In genomic region chr22:36197601-36198146, GRCh38 we compare ENCODE assay signal across 9 cellular contexts. TPM values are rescaled to one million over a fixed set of nuclear protein-coding genes. Genes with fewer than 3 reads are reported as not detected.
A peak's percentile ranks its signal among the peaks of the same experiment; 100 is the strongest.
DNase-seq lines count a peak whose midpoint lies in the region; ATAC-seq and TF ChIP-seq lines count a peak whose summit lies in the region.
"Had no signal": no experiment of that assay in that cellular context is flagged by ENCODE, and none has a peak within 500 bp of the region (broad histone marks: within the 10 kb centered on the region; RNA-seq: fewer than 3 reads in every experiment).

No MANE protein-coding gene starts in this region.

- peaks cover 10 to 54% of the 10 kb centered on the region in 2 experiments; a peak in 2 of 4 replicates for H3K4me1 ChIP-seq in SK-N-SH (ENCODE audit: control insufficient read depth in 1 of 2, insufficient read depth in 2 of 2, low read depth in 1 of 2, low read length in 1 of 2)

- H3K9ac ChIP-seq in SK-N-SH = no peak overlapping the region

- H3K27ac ChIP-seq in SK-N-SH (ENCODE audit: low read depth in 2 of 2, low read length in 1 of 2) (peak overlapping the region in 1 of 2 experiments; percentile 87; a peak in 2 of 4 replicates), WERI-Rb-1 (peak overlapping the region; percentile 44)

- H3K4me3 ChIP-seq in SK-N-SH (ENCODE audit: low read depth in 2 of 2, low read length in 1 of 2) (no peak overlapping the region), WERI-Rb-1 (ENCODE audit: low read depth, low read length) (no peak overlapping the region)
- H3K4me3 ChIP-seq: skin epidermis had no signal

- no peaks in the 10 kb centered on the region for H3K9me3 Mint-ChIP-seq in stimulated activated naive CD8-positive, alpha-beta T cell treated with anti-CD3 and anti-CD28 coated beads, Interleukin-15, amount 100 ng/mL, for 72 hours
- H3K9me3 Mint-ChIP-seq in immature natural killer cell = no peaks in the 10 kb centered on the region

- peaks cover 43% of the 10 kb centered on the region for H3K4me1 Mint-ChIP-seq in stimulated activated naive CD8-positive, alpha-beta T cell treated with anti-CD3 and anti-CD28 coated beads, Interleukin-15, amount 100 ng/mL, for 72 hours
- H3K4me1 Mint-ChIP-seq in immature natural killer cell = peaks cover 12 to 18% of the 10 kb centered on the region in 2 donors

- no peaks in the 10 kb centered on the region for H3K27me3 Mint-ChIP-seq in stimulated activated naive CD8-positive, alpha-beta T cell treated with anti-CD3 and anti-CD28 coated beads, Interleukin-15, amount 100 ng/mL, for 72 hours
- H3K27me3 Mint-ChIP-seq in immature natural killer cell (ENCODE audit: low read depth in 3 of 3) = peaks cover 0 to 6% (median 5%) of the 10 kb centered on the region in 3 donors

- TF ChIP-seq RAD21 in SK-N-SH (IDR thresholded peaks at IDR 0.05; ENCODE audit: low read length) = no peak

- TF ChIP-seq CTCF in SK-N-SH (IDR thresholded peaks at IDR 0.05) = no peak
- TF ChIP-seq CTCF in WERI-Rb-1 (IDR thresholded peaks at IDR 0.05; ENCODE audit: low read depth, low read length) = no peak

- H3K27ac Mint-ChIP-seq in stimulated activated naive CD8-positive, alpha-beta T cell treated with anti-CD3 and anti-CD28 coated beads, Interleukin-15, amount 100 ng/mL, for 72 hours = peak overlapping the region in 1 of 2 donors; percentile 52
- H3K27ac Mint-ChIP-seq in immature natural killer cell = peak overlapping the region in 1 of 6 donors; percentile 39

- ATAC-seq in SK-N-SH treated with all-trans-retinoic acid at 6 μM for 48 hours (no peak), GM18868 (IDR thresholded peaks at IDR 0.05; ENCODE audit: unreplicated experiment) (no peak)
- ATAC-seq in stimulated activated naive CD8-positive, alpha-beta T cell treated with anti-CD3 and anti-CD28 coated beads, Interleukin-15, amount 100 ng/mL, for 72 hours = peak; percentile 86

- DNase-seq in SK-N-SH (peak; percentile 50), WERI-Rb-1 (peak; percentile 34), iPS-NIHi7 (ENCODE audit: extremely low spot score) (peak; percentile 31), NCI-H2107 (lab: John Stamatoyannopoulos, UW) (no peak), immature natural killer cell (no peak)
- peak in 1 of 2 donors; percentile 50 for DNase-seq in stimulated activated naive CD8-positive, alpha-beta T cell treated with anti-CD3 and anti-CD28 coated beads, Interleukin-15, amount 100 ng/mL, for 72 hours

- no peaks in the 10 kb centered on the region for H3K27me3 ChIP-seq in SK-N-SH (ENCODE audit: insufficient read depth)
- H3K27me3 ChIP-seq in WERI-Rb-1 (ENCODE audit: insufficient read depth, low read depth, severe bottlenecking) = no peaks in the 10 kb centered on the region

- no peak for TF ChIP-seq EP300 in SK-N-SH (IDR thresholded peaks at IDR 0.05; ENCODE audit: borderline replicate concordance in 1 of 2, low read depth in 1 of 2, low read length in 1 of 2)

- H3K36me3 Mint-ChIP-seq in immature natural killer cell = no peaks in the 10 kb centered on the region

- no peaks in the 10 kb centered on the region for H3K36me3 ChIP-seq in SK-N-SH (replicated peaks in 1 of 2; ENCODE audit: control insufficient read depth in 1 of 2, insufficient read depth in 2 of 2, low read length in 1 of 2)
- no peaks in the 10 kb centered on the region for H3K36me3 ChIP-seq in WERI-Rb-1

- H2AFZ ChIP-seq in SK-N-SH (ENCODE audit: low read depth) = no peak overlapping the region

- H4K20me1 ChIP-seq in SK-N-SH (ENCODE audit: insufficient read depth) = no peaks in the 10 kb centered on the region

- no peaks in the 10 kb centered on the region for H3K79me2 ChIP-seq in SK-N-SH (ENCODE audit: insufficient read depth)

- H3K4me3 Mint-ChIP-seq in stimulated activated naive CD8-positive, alpha-beta T cell treated with anti-CD3 and anti-CD28 coated beads, Interleukin-15, amount 100 ng/mL, for 72 hours = peak overlapping the region; percentile 33 to 40
- H3K4me3 Mint-ChIP-seq in immature natural killer cell = no peak overlapping the region

- no peaks in the 10 kb centered on the region for H3K9me3 ChIP-seq in SK-N-SH
- H3K9me3 ChIP-seq in WERI-Rb-1 (ENCODE audit: severe bottlenecking) = no peaks in the 10 kb centered on the region

- H3K4me2 ChIP-seq in SK-N-SH = no peak overlapping the region

- no peaks in the 10 kb centered on the region for H3F3A ChIP-seq in SK-N-SH (replicated peaks; ENCODE audit: insufficient read depth)

- CTCF ChIA-PET in SK-N-SH (lab: Yijun Ruan, JAX) = interaction anchor here (0.7 to 4.7 kb wide), 6 partner anchors 25 to 85 kb away, joined by 3 to 28 read pairs (median 4); partner anchors contain the start of gene APOL2

- 79% methylated on average over 7 of the region's 7 CpGs for WGBS in SK-N-SH (ENCODE audit: low lambda C conversion rate)

- POLR2A ChIA-PET in SK-N-SH (lab: Yijun Ruan, JAX) = interaction anchor here (2.0 kb wide), 1 partner anchor 41 kb away, joined by 11 read pairs; the partner anchor contains the start of gene APOL2

- H3K9me2 ChIP-seq in SK-N-SH = no peaks in the 10 kb centered on the region

TF ChIP-seq in SK-N-SH, 30 proteins besides CTCF, POLR2A, EP300 and RAD21:
- no peak for TF ChIP-seq USF1 (IDR thresholded peaks at IDR 0.05; ENCODE audit: borderline replicate concordance, low read depth)
- TF ChIP-seq MXI1 (IDR thresholded peaks at IDR 0.05; ENCODE audit: low read depth, low read length) = peak; percentile 85

TF ChIP-seq in SK-N-SH treated with all-trans-retinoic acid at 6 μM for 48 hours, 23 proteins besides CTCF, POLR2A, EP300 and RAD21 (continues in another document):
- TF ChIP-seq ZFP30 (CRISPR knock-in tag; IDR thresholded peaks at IDR 0.05) (no peak), ISL1 (CRISPR knock-in tag; IDR thresholded peaks at IDR 0.05) (no peak), CSRNP3 (CRISPR knock-in tag; IDR thresholded peaks at IDR 0.05) (no peak), TSHZ2 (CRISPR knock-in tag; IDR thresholded peaks at IDR 0.05) (no peak), ARNTL (CRISPR knock-in tag; IDR thresholded peaks at IDR 0.05; ENCODE audit: borderline replicate concordance, low read depth) (no peak), OSR1 (CRISPR knock-in tag; IDR thresholded peaks at IDR 0.05) (no peak)

RNA-seq across cellular contexts. Expression of gene APOL4, which starts 3.9 kb away (rescaled TPM):
- polyA plus RNA-seq in SK-N-SH (2012; rRNA removed) = 0.08 and 0.21 TPM in 2 replicates
- polyA plus RNA-seq in SK-N-SH (2012; cell fraction: cytosol; rRNA removed) = 0.27 and 0.38 TPM in 2 replicates
- polyA plus RNA-seq in SK-N-SH (2012; cell fraction: nucleus; rRNA removed) = 0.13 and 0.18 TPM in 2 replicates
- polyA plus RNA-seq in immature natural killer cell = under 1 TPM in 2 of 3 donors, not detected in 1; 0.25 to 0.27 TPM

RNA-seq across cellular contexts. Expression of gene APOL3, which starts 37.1 kb away (rescaled TPM):
- polyA plus RNA-seq in SK-N-SH (2012; rRNA removed) = 0.21 and 1.1 TPM in 2 replicates
- 0.09 and 0.17 TPM in 2 replicates for polyA plus RNA-seq in SK-N-SH (2012; cell fraction: cytosol; rRNA removed)
- 0.14 and 0.32 TPM in 2 replicates for polyA plus RNA-seq in SK-N-SH (2012; cell fraction: nucleus; rRNA removed)
- 10 to 100 TPM; 32.8 to 83.5 (median 56.3) TPM for polyA plus RNA-seq in immature natural killer cell

RNA-seq across cellular contexts. Expression of gene APOL2, which starts 41.7 kb away (rescaled TPM):
- polyA plus RNA-seq in SK-N-SH (2012; rRNA removed) = 8.3 and 9.4 TPM in 2 replicates
- polyA plus RNA-seq in SK-N-SH (2012; cell fraction: cytosol; rRNA removed) = 4.9 and 6.9 TPM in 2 replicates
- polyA plus RNA-seq in SK-N-SH (2012; cell fraction: nucleus; rRNA removed) = 21.0 and 23.6 TPM in 2 replicates
- 10 to 100 TPM; 22.4 to 42.4 (median 22.9) TPM for polyA plus RNA-seq in immature natural killer cell

RNA-seq across cellular contexts. Expression of gene APOL1, which starts 55.3 kb away (rescaled TPM):
- polyA plus RNA-seq in SK-N-SH (2012; rRNA removed) (0.42 and 0.56 TPM in 2 replicates), immature natural killer cell (10 to 100 TPM in 2 of 3 donors, 1 to 10 TPM in 1; 8.7 to 65.8 (median 14.8) TPM)
- polyA plus RNA-seq in SK-N-SH (2012; cell fraction: cytosol; rRNA removed) = 0.36 and 0.62 TPM in 2 replicates
- 0.33 and 0.64 TPM in 2 replicates for polyA plus RNA-seq in SK-N-SH (2012; cell fraction: nucleus; rRNA removed)

Comparison
In these comparisons a context has a peak if more than half of its experiments do, and no peak if none do; other contexts are left out.
1. DNase-seq: peak in SK-N-SH (single experiment), WERI-Rb-1 (single experiment) and iPS-NIHi7 (single experiment); none in NCI-H2107 (single experiment) and immature natural killer cell (0 of 3).
2. H3K4me3 Mint-ChIP-seq: peak in stimulated activated naive CD8-positive, alpha-beta T cell treated with anti-CD3 and anti-CD28 coated beads, Interleukin-15, amount 100 ng/mL, for 72 hours (2 of 2); none in immature natural killer cell (0 of 5).
3. RNA of gene APOL3, which starts 37.1 kb away (polyA plus RNA-seq): 32.8 to 83.5 TPM in immature natural killer cell; 0.09 to 1.1 TPM in SK-N-SH; every median in the first group is over 10 times any median in the second.